In genomic region chr1:173332026-173332425, GRCh38 we compare ENCODE assay signal across 13 cellular contexts.
DNase-seq lines count a peak whose midpoint lies in the region; ATAC-seq and TF ChIP-seq lines count a peak whose summit lies in the region.
"Had no signal": no experiment of that assay in that cellular context is flagged by ENCODE, and none has a peak within 500 bp of the region (broad histone marks: within the 10 kb centered on the region; RNA-seq: fewer than 3 reads in every experiment).

No MANE protein-coding gene starts in this region.

- peak overlapping the region; percentile 32 for H3K27ac ChIP-seq in PC-3 (ENCODE audit: low read length)
- H3K27ac ChIP-seq: vagina had no signal

- intact Hi-C loops in PC-3 (cut with micrococcal nuclease): no loop called here
- intact Hi-C loops in sciatic nerve (cut with DNase I): no loop called here

- H3K4me3 ChIP-seq in PC-3 (ENCODE audit: low read length) (no peak overlapping the region), fibroblast of mammary gland (ENCODE audit: control insufficient read depth, low read depth, low read length) (no peak overlapping the region)
- H3K4me3 ChIP-seq: vagina had no signal

- no peak overlapping the region for H2AFZ ChIP-seq in PC-3 (ENCODE audit: low read length)

- H3K27me3 ChIP-seq in PC-3 (ENCODE audit: low read length): no peaks in the 10 kb centered on the region
- H3K27me3 ChIP-seq: vagina had no signal

- peaks cover 3% of the 10 kb centered on the region for H3F3A ChIP-seq in PC-3 (ENCODE audit: low read length, unreplicated experiment)

- CTCF ChIA-PET in PC-3 (lab: Charles Lee): interaction anchor here (1.3 kb wide), 1 partner anchor 76 kb away, joined by 6 read pairs; no protein-coding TSS in a partner anchor

- TF ChIP-seq CTCF in PC-3 (conservative IDR thresholded peaks at IDR 0.05; ENCODE audit: low read depth, low read length) (no peak), fibroblast of mammary gland (conservative IDR thresholded peaks at IDR 0.05; ENCODE audit: control insufficient read depth, insufficient read depth, low read depth, low read length) (no peak)

- peaks cover 26% of the 10 kb centered on the region for H3K4me1 ChIP-seq in PC-3 (ENCODE audit: insufficient read depth, low read length)
- H3K4me1 ChIP-seq: vagina had no signal

- no peaks in the 10 kb centered on the region for H3K9me3 ChIP-seq in PC-3 (ENCODE audit: low read length)
- H3K9me3 ChIP-seq: vagina had no signal

- H3K79me2 ChIP-seq in PC-3 (ENCODE audit: low read length): no peaks in the 10 kb centered on the region

- no peaks in the 10 kb centered on the region for H3K36me3 ChIP-seq in PC-3 (ENCODE audit: low read depth, low read length)
- H3K36me3 ChIP-seq: vagina had no signal

- H3K9ac ChIP-seq in PC-3 (ENCODE audit: low read length): no peak overlapping the region; the same call in 1 of the 2 replicates

- ATAC-seq in PC-3: peak; percentile 80
- ATAC-seq in sciatic nerve: peak; percentile 38
- ATAC-seq in HG03039 (IDR thresholded peaks at IDR 0.05; ENCODE audit: unreplicated experiment): no peak
- ATAC-seq in GM21381 (IDR thresholded peaks at IDR 0.05; ENCODE audit: unreplicated experiment): no peak
- ATAC-seq in HG02981 (IDR thresholded peaks at IDR 0.05; ENCODE audit: unreplicated experiment): no peak
- no peak for ATAC-seq in HG03097 (IDR thresholded peaks at IDR 0.05; ENCODE audit: low FRiP score, unreplicated experiment)
- ATAC-seq: Panc1 had no signal

- no peaks in the 10 kb centered on the region for H4K20me1 ChIP-seq in PC-3 (ENCODE audit: low read length)

- H3K4me2 ChIP-seq in PC-3 (ENCODE audit: low read length): peak overlapping the region; percentile 14

- POLR2A ChIA-PET in PC-3 (lab: Charles Lee; ENCODE audit: unreplicated experiment): no interaction called here

- no TSS peak for BruUV-seq in PC-3 (replicated peaks; lab: Mats Ljungman, UMichigan)

- H3K9me2 ChIP-seq in PC-3 (replicated peaks; ENCODE audit: low read length): no peaks in the 10 kb centered on the region

- DNase-seq in EH (ENCODE audit: low read depth): peak; percentile 70
- DNase-seq in PC-3: peak; percentile 83
- DNase-seq in fibroblast of mammary gland (ENCODE audit: low read depth): peak; percentile 93
- DNase-seq in sciatic nerve (ENCODE audit: low spot score): no peak
- DNase-seq: activated CD4-positive, alpha-beta T cell treated with anti-CD3 and anti-CD28 coated beads for 4 hours; activated gamma-delta T cell treated with Interleukin-2 at 50 U/mL for 16 hours; NCI-H2029 treated with DMSO at 0.1 percent for 48 hours had no signal

Comparison
In these comparisons a context has a peak if more than half of its experiments do, and no peak if none do; other contexts are left out.
1. ATAC-seq: peak in PC-3 (single experiment) and sciatic nerve (single experiment); none in HG03039 (single experiment), GM21381 (single experiment), HG02981 (single experiment) and HG03097 (single experiment).